Comparison of ENCODE assay signal across 8 cellular contexts in genomic region chr19:10543420-10544241, GRCh38. TPM values are rescaled to one million over a fixed set of nuclear protein-coding genes. Genes with fewer than 3 reads are reported as not detected.
DNase-seq lines count a peak whose midpoint lies in the region; TF ChIP-seq lines count a peak whose summit lies in the region.

Gene ATG4D, plus strand, starts transcription at chr19:10543904. Its CDS starts 187 bp downstream, at chr19:10544091.

- H2AFZ ChIP-seq in trophoblast cell (ENCODE audit: insufficient read depth, low read length, poor library complexity), result peak within 1 kb of the TSS; percentile 97

- H4K91ac ChIP-seq in trophoblast cell (ENCODE audit: low read depth, low read length), result peak within 1 kb of the TSS; percentile 89

- peak within 1 kb of the TSS; percentile 90 for H3K4me3 Mint-ChIP-seq in type B pancreatic cell

- no peaks in the 10 kb centered on the region for H3K4me1 Mint-ChIP-seq in type B pancreatic cell (ENCODE audit: unreplicated experiment)

- WGBS in trophoblast cell (ENCODE audit: extremely low coverage, insufficient coverage, insufficient read length), result no CpG with 5 or more reads among the region's 79 CpGs

- peak within 1 kb of the TSS; percentile 76 for H3K9ac ChIP-seq in trophoblast cell (ENCODE audit: low read length)

- peak within 1 kb of the TSS; percentile 93 for H3K18ac ChIP-seq in trophoblast cell (ENCODE audit: low read length)

- H3K14ac ChIP-seq in trophoblast cell (ENCODE audit: low read length), result peak within 1 kb of the TSS; percentile 86

- peaks cover 4 to 6% of the 10 kb centered on the region in 2 experiments for H3K4me1 ChIP-seq in trophoblast cell (ENCODE audit: control insufficient read depth in 1 of 2, insufficient read depth in 2 of 2, low read length in 2 of 2)

- H3K4me3 ChIP-seq in H7 (ENCODE audit: insufficient read depth, low read depth, low read length) (peak within 1 kb of the TSS; percentile 85), trophoblast cell (ENCODE audit: low read depth, low read length) (peak within 1 kb of the TSS; percentile 82)

- intact Hi-C loops in cardiac septum (cut with DNase I), result loop anchor here (2.0 kb wide), 1 partner anchor 21 kb away; no protein-coding TSS in a partner anchor

- H3K9me3 Mint-ChIP-seq in type B pancreatic cell, result no peaks in the 10 kb centered on the region

- peaks cover 5% of the 10 kb centered on the region for H3K79me1 ChIP-seq in trophoblast cell (ENCODE audit: low read length)

- H3K36me3 ChIP-seq in H7 (replicated peaks; ENCODE audit: control insufficient read depth, insufficient read depth, low read length) (peaks cover 8% of the 10 kb centered on the region), trophoblast cell (ENCODE audit: control insufficient read depth in 1 of 2, insufficient read depth in 2 of 2, low read length in 2 of 2) (peaks cover 10 to 12% of the 10 kb centered on the region in 2 experiments)

- peak within 1 kb of the TSS; percentile 68 for H2BK5ac ChIP-seq in trophoblast cell (ENCODE audit: low read depth, low read length, poor library complexity)

- no peak within 1 kb of the TSS for H3K23ac ChIP-seq in trophoblast cell (ENCODE audit: low read length)

- no peak within 1 kb of the TSS for H2BK12ac ChIP-seq in trophoblast cell (ENCODE audit: low read length)

- TF ChIP-seq CTCF in type B pancreatic cell (conservative IDR thresholded peaks at IDR 0.05), result no peak

- H3K27ac ChIP-seq in trophoblast cell (ENCODE audit: low read depth, low read length), result no peak within 1 kb of the TSS

- peak within 1 kb of the TSS; percentile 76 for H2AK5ac ChIP-seq in trophoblast cell (ENCODE audit: low read length)

- DNase-seq in DMS53 treated with DMSO at 0.1 percent for 48 hours (lab: John Stamatoyannopoulos, UW; ENCODE audit: unreplicated experiment), result peak; percentile 78
- DNase-seq in H7, result peak; percentile 100
- DNase-seq in NCI-H1048 (lab: John Stamatoyannopoulos, UW), result peak; percentile 55
- peak; percentile 76 for DNase-seq in T follicular helper cell (ENCODE audit: low read depth)
- peak; percentile 48 for DNase-seq in activated naive CD8-positive, alpha-beta T cell treated with anti-CD3 and anti-CD28 coated beads, Interleukin-2, amount 50 U/mL, for 16 hours (ENCODE audit: low read depth, low spot score)
- peak; percentile 91 for DNase-seq in cardiac septum (ENCODE audit: low spot score)
- DNase-seq in trophoblast cell, result peak; percentile 64 to 78
- peak; percentile 88 for DNase-seq in type B pancreatic cell (ENCODE audit: extremely low spot score, unreplicated experiment)

- H2BK120ac ChIP-seq in trophoblast cell (ENCODE audit: insufficient read depth, low read length, poor library complexity), result peak within 1 kb of the TSS; percentile 68

- peak within 1 kb of the TSS; percentile 86 for H3K4me2 ChIP-seq in trophoblast cell (ENCODE audit: low read length)

- peak within 1 kb of the TSS; percentile 84 for H3K27ac Mint-ChIP-seq in type B pancreatic cell

- H3K9me3 ChIP-seq in trophoblast cell (ENCODE audit: insufficient read depth, low read depth, low read length), result no peaks in the 10 kb centered on the region

- H3K27me3 ChIP-seq in H7 (ENCODE audit: control insufficient read depth, insufficient read depth, low read length), result no peaks in the 10 kb centered on the region
- H3K27me3 ChIP-seq in trophoblast cell (ENCODE audit: insufficient read depth, low read length), result no peaks in the 10 kb centered on the region

- H3K4ac ChIP-seq in trophoblast cell (ENCODE audit: low read depth, low read length), result peak within 1 kb of the TSS; percentile 90

- peaks cover 6% of the 10 kb centered on the region for H3K79me2 ChIP-seq in trophoblast cell (ENCODE audit: control insufficient read depth, insufficient read depth, low read length, poor library complexity)

- H4K12ac ChIP-seq in trophoblast cell (ENCODE audit: low read depth, low read length), result peak within 1 kb of the TSS; percentile 94

- H3K36me3 Mint-ChIP-seq in type B pancreatic cell, result no peaks in the 10 kb centered on the region

- H3K27me3 Mint-ChIP-seq in type B pancreatic cell, result peaks cover 10% of the 10 kb centered on the region

- peak within 1 kb of the TSS; percentile 94 for H4K8ac ChIP-seq in trophoblast cell (ENCODE audit: low read depth, low read length)

RNA-seq across cellular contexts. Expression of gene ATG4D, which starts in this region (rescaled TPM):
- total RNA-seq in H7 (2014; rRNA removed; shearing (Covaris generic)), result 95.6 and 105 TPM in 2 replicates
- total RNA-seq in cardiac septum (47.6 TPM), type B pancreatic cell (ENCODE audit: low replicate concordance) (35.8 and 44.6 TPM in 2 replicates)
- polyA plus RNA-seq in trophoblast cell (2013), result 14.1 and 14.7 TPM in 2 replicates

Comparison
In these comparisons a context has a peak if more than half of its experiments do, and no peak if none do; other contexts are left out.
1. DNase-seq: peak in every context shown above with its lines; median percentile 100 in H7; 91 in cardiac septum; 88 in type B pancreatic cell; 78 in DMS53 treated with DMSO at 0.1 percent for 48 hours; 76 in T follicular helper cell; 71 in trophoblast cell; 55 in NCI-H1048; 48 in activated naive CD8-positive, alpha-beta T cell treated with anti-CD3 and anti-CD28 coated beads, Interleukin-2, amount 50 U/mL, for 16 hours.